31 cellular contexts compared by ENCODE assay signal in genomic region chrX:44816369-44816768, GRCh38. TPM values are rescaled to one million over a fixed set of nuclear protein-coding genes. Genes with fewer than 3 reads are reported as not detected.
"Had no signal": no experiment of that assay in that cellular context is flagged by ENCODE, and none has a peak within 500 bp of the region (broad histone marks: within the 10 kb centered on the region; RNA-seq: fewer than 3 reads in every experiment).

No MANE protein-coding gene starts in this region.

- H3K4me3 ChIP-seq: neural progenitor cell, ovary, prostate gland, right atrium auricular region, right lobe of liver, sigmoid colon, skin epidermis, stomach, thoracic aorta, thyroid gland, tibial nerve, upper lobe of right lung, uterus had no signal

- H3K4me1 ChIP-seq: neural progenitor cell, prostate gland, right atrium auricular region, right lobe of liver, sigmoid colon, stomach, thyroid gland, tibial nerve, upper lobe of right lung, uterus had no signal

- H2AFZ ChIP-seq: neural progenitor cell had no signal

- DNase-seq: naive thymus-derived CD4-positive, alpha-beta T cell; natural killer cell; occipital lobe; ovary; retina; right lobe of liver; sigmoid colon; stimulated activated CD4-positive, alpha-beta T cell treated with anti-CD3 and anti-CD28 coated beads, Interleukin-15, amount 100 ng/mL, for 24 hours; stimulated activated CD4-positive, alpha-beta T cell treated with anti-CD3 and anti-CD28 coated beads, Interleukin-2, amount 100 ng/mL, for 24 hours; stimulated activated CD4-positive, alpha-beta T cell treated with anti-CD3 and anti-CD28 coated beads, Interleukin-2, amount 100 ng/mL, for 48 hours; stimulated activated CD4-positive, alpha-beta T cell treated with anti-CD3 and anti-CD28 coated beads, Interleukin-4, amount 100 ng/mL, for 24 hours; stimulated activated naive B cell treated with anti-CD40 and anti-IgM and Interleukin-4, amounts not matched to agents 10 μg/mL and 1 μg/mL and 100 μg/mL, for 72 hours; stimulated activated naive CD4-positive, alpha-beta T cell treated with Interleukin-2 at 50 U/mL for 16 hours; stomach; thyroid gland; upper lobe of right lung; uterus had no signal

- H3K9me3 ChIP-seq: ovary, prostate gland, right lobe of liver, sigmoid colon, thoracic aorta, thyroid gland, tibial nerve, upper lobe of right lung, uterus had no signal

- H3K9ac ChIP-seq: neural progenitor cell had no signal

- H3K4me2 ChIP-seq: neural progenitor cell had no signal

- H3K27ac ChIP-seq: neural progenitor cell, ovary, prostate gland, right atrium auricular region, right lobe of liver, sigmoid colon, skin epidermis, stomach, thoracic aorta, thyroid gland, tibial nerve, upper lobe of right lung, uterus had no signal

- H3K27me3 ChIP-seq: neural progenitor cell, ovary, right atrium auricular region, right lobe of liver, sigmoid colon, stomach, thyroid gland, tibial nerve, upper lobe of right lung, uterus had no signal

- H3K36me3 ChIP-seq: neural progenitor cell, ovary, prostate gland, right atrium auricular region, right lobe of liver, sigmoid colon, stomach, thoracic aorta, thyroid gland, tibial nerve, upper lobe of right lung, uterus had no signal

- ATAC-seq: naive thymus-derived CD4-positive, alpha-beta T cell; natural killer cell; right lobe of liver; stimulated activated effector memory CD8-positive, alpha-beta T cell treated with anti-CD3 and anti-CD28 coated beads, Interleukin-12 subunit alpha, Interleukin-12 subunit beta, amount 100 ng/mL, for 72 hours; stimulated activated naive B cell treated with anti-CD40 and anti-IgM and Interleukin-4, amounts not matched to agents 10 μg/mL and 1 μg/mL and 100 μg/mL, for 72 hours; upper lobe of right lung had no signal

RNA-seq across cellular contexts. Expression of gene DUSP21, which starts 27.5 kb away (rescaled TPM):
- total RNA-seq: naive thymus-derived CD4-positive, alpha-beta T cell; natural killer cell; occipital lobe; osteoblast; ovary; posterior vena cava; pulmonary artery endothelial cell; right atrium auricular region; right lobe of liver; sigmoid colon; stomach; subcutaneous adipose tissue; temporal lobe; thoracic aorta; thyroid gland; tibial nerve; upper lobe of right lung; urinary bladder; uterus had no signal
- polyA plus RNA-seq: naive thymus-derived CD4-positive, alpha-beta T cell; neural cell; ovary; sigmoid colon; stomach; urinary bladder had no signal
